29 cellular contexts compared by ENCODE assay signal in genomic region chr6:45653117-45653883, GRCh38.
DNase-seq lines count a peak whose midpoint lies in the region; ATAC-seq, FAIRE-seq and TF ChIP-seq lines count a peak whose summit lies in the region.
"Had no signal": no experiment of that assay in that cellular context is flagged by ENCODE, and none has a peak within 500 bp of the region (broad histone marks: within the 10 kb centered on the region; RNA-seq: fewer than 3 reads in every experiment).

No MANE protein-coding gene starts in this region.

- no peak overlapping the region for H2AK5ac ChIP-seq in H9 (ENCODE audit: insufficient read length, low read length)

- H3K14ac ChIP-seq in H9 (ENCODE audit: insufficient read depth, low read length): 0 out of 2 replicates have a peak overlapping the region, but pooled peaks have one; percentile 31

- BruUV-seq in PC-3 (replicated peaks; lab: Mats Ljungman, UMichigan): no TSS peak

- peaks cover 14% of the 10 kb centered on the region for H3K27me3 Mint-ChIP-seq in H9 (ENCODE audit: low read depth)
- H3K27me3 Mint-ChIP-seq in activated T-cell treated with anti-CD3 and anti-CD28 coated beads, Interleukin-2, amount 50 U/mL, for 72 hours (ENCODE audit: low read depth): peaks cover 16% of the 10 kb centered on the region

- peaks cover 0 to 2% (median 0%) of the 10 kb centered on the region in 3 experiments; a peak in 1 of 7 replicates for H3K36me3 Mint-ChIP-seq in H9 (ENCODE audit: insufficient read depth in 1 of 3, low read depth in 3 of 3)
- peaks cover 0 to 6% of the 10 kb centered on the region in 2 donors for H3K36me3 Mint-ChIP-seq in activated T-cell treated with anti-CD3 and anti-CD28 coated beads, Interleukin-2, amount 50 U/mL, for 72 hours (ENCODE audit: insufficient read depth in 2 of 2)
- H3K36me3 Mint-ChIP-seq: neural progenitor cell had no signal

- no peak overlapping the region for H3K56ac ChIP-seq in H9 (ENCODE audit: insufficient read length, low read depth, low read length)

- no peaks in the 10 kb centered on the region for H3K9me3 ChIP-seq in BLaER1
- no peaks in the 10 kb centered on the region for H3K9me3 ChIP-seq in H9 (ENCODE audit: control insufficient read depth, low read depth, low read length)
- no peaks in the 10 kb centered on the region for H3K9me3 ChIP-seq in PC-3 (ENCODE audit: low read length)
- H3K9me3 ChIP-seq in osteoblast (ENCODE audit: low read depth, low read length): no peaks in the 10 kb centered on the region
- H3K9me3 ChIP-seq: Caco-2, left lung, SJCRH30, thoracic aorta had no signal

- no peak for FAIRE-seq in H54 (lab: Jason Lieb, UNC)

- H4K91ac ChIP-seq in H9 (ENCODE audit: insufficient read length, low read depth, low read length): no peak overlapping the region

- H2BK15ac ChIP-seq in H9 (ENCODE audit: low read depth, low read length): no peak overlapping the region

- no peak for TF ChIP-seq CTCF in H9 (conservative IDR thresholded peaks at IDR 0.05)
- no peak for TF ChIP-seq CTCF in PC-3 (conservative IDR thresholded peaks at IDR 0.05; ENCODE audit: low read depth, low read length)
- no peak for TF ChIP-seq CTCF in osteoblast (IDR thresholded peaks at IDR 0.05; ENCODE audit: extremely low read depth, low read depth, low read length)

- no peak overlapping the region for H3K4ac ChIP-seq in H9 (ENCODE audit: low read depth, low read length)

- no peaks in the 10 kb centered on the region for H3K4me1 Mint-ChIP-seq in H9
- peaks cover 31% of the 10 kb centered on the region for H3K4me1 Mint-ChIP-seq in activated T-cell treated with anti-CD3 and anti-CD28 coated beads, Interleukin-2, amount 50 U/mL, for 72 hours (ENCODE audit: low read depth)

- DNase-seq in H9: no peak
- no peak for DNase-seq in PC-3
- DNase-seq in osteoblast (ENCODE audit: insufficient read length, low spot score, missing footprints): no peak
- no peak for DNase-seq in iPS-NIHi7 (ENCODE audit: extremely low spot score)
- no peak for DNase-seq in activated T-cell treated with anti-CD3 and anti-CD28 coated beads, Interleukin-2, amount 50 U/mL, for 72 hours
- DNase-seq in H54 (ENCODE audit: insufficient read length, low spot score): no peak
- DNase-seq in left colon: no peak
- DNase-seq: ACHN; activated CD4-positive, alpha-beta T cell treated with anti-CD3 and anti-CD28 coated beads for 48 hours; activated effector memory CD4-positive, alpha-beta T cell treated with Interleukin-2 at 50 U/mL for 16 hours; Caco-2; DMS79; GOT3; immature natural killer cell; left lung; NCI-H1048; NCI-H1694; NCI-H446 treated with DMSO at 0.1 percent for 48 hours; right cardiac atrium; RPMI8226; SJCRH30; stimulated activated CD8-positive, alpha-beta memory T cell treated with anti-CD3 and anti-CD28 coated beads, Interleukin-4, amount 100 ng/mL, for 48 hours; T-helper 9 cell had no signal

- peaks cover 11% of the 10 kb centered on the region for H3K4me1 ChIP-seq in BLaER1
- H3K4me1 ChIP-seq in H9 (ENCODE audit: insufficient read depth, low read length): no peaks in the 10 kb centered on the region
- H3K4me1 ChIP-seq in PC-3 (ENCODE audit: insufficient read depth, low read length): peaks cover 81% of the 10 kb centered on the region
- peaks cover 68% of the 10 kb centered on the region for H3K4me1 ChIP-seq in osteoblast (ENCODE audit: insufficient read depth, low read length)
- H3K4me1 ChIP-seq: Caco-2, left lung, neural progenitor cell had no signal

- no peaks in the 10 kb centered on the region for H3K79me1 ChIP-seq in H9 (ENCODE audit: insufficient read depth, low read depth, low read length, poor library complexity, severe bottlenecking)

- H2BK120ac ChIP-seq in H9 (ENCODE audit: low read depth, low read length, poor library complexity, severe bottlenecking): no peak overlapping the region

- H3K27ac Mint-ChIP-seq in H9: no peak overlapping the region
- H3K27ac Mint-ChIP-seq in activated T-cell treated with anti-CD3 and anti-CD28 coated beads, Interleukin-2, amount 50 U/mL, for 72 hours: no peak overlapping the region
- H3K27ac Mint-ChIP-seq: activated naive CD8-positive, alpha-beta T cell; immature natural killer cell; neural progenitor cell; stimulated activated naive CD8-positive, alpha-beta T cell treated with anti-CD3 and anti-CD28 coated beads, Interleukin-15, Interleukin-2, amounts not matched to agents 100 ng/mL and 50 ng/mL, for 24 hours had no signal

- H2BK5ac ChIP-seq in H9 (ENCODE audit: insufficient read length, low read length): no peak overlapping the region

- TF ChIP-seq POLR2A in H54 (IDR thresholded peaks at IDR 0.05; ENCODE audit: low read depth, low read length): no peak

- no peaks in the 10 kb centered on the region for H4K20me1 ChIP-seq in BLaER1
- H4K20me1 ChIP-seq in H9 (ENCODE audit: control insufficient read depth, insufficient read depth, insufficient read length): no peaks in the 10 kb centered on the region
- H4K20me1 ChIP-seq in PC-3 (ENCODE audit: low read length): no peaks in the 10 kb centered on the region
- no peaks in the 10 kb centered on the region for H4K20me1 ChIP-seq in osteoblast (ENCODE audit: insufficient read depth, low read length)

- H3K27me3 ChIP-seq in BLaER1 (no peaks in the 10 kb centered on the region), H9 (ENCODE audit: insufficient read depth, low read length) (no peaks in the 10 kb centered on the region; the same call in 1 of the 2 replicates), PC-3 (ENCODE audit: low read length) (no peaks in the 10 kb centered on the region), osteoblast (ENCODE audit: insufficient read depth, low read length) (no peaks in the 10 kb centered on the region)
- H3K27me3 ChIP-seq: left lung, neural progenitor cell, SJCRH30 had no signal

- H4K8ac ChIP-seq in H9 (replicated peaks; ENCODE audit: insufficient read length, low read depth, low read length): no peak overlapping the region

- no peaks in the 10 kb centered on the region for H3K36me3 ChIP-seq in BLaER1
- H3K36me3 ChIP-seq in PC-3 (ENCODE audit: low read depth, low read length): no peaks in the 10 kb centered on the region
- H3K36me3 ChIP-seq in osteoblast (ENCODE audit: insufficient read depth, low read length): no peaks in the 10 kb centered on the region
- H3K36me3 ChIP-seq: left lung, neural progenitor cell, thoracic aorta had no signal

- H3F3A ChIP-seq in PC-3 (ENCODE audit: low read length, unreplicated experiment): peaks cover 8% of the 10 kb centered on the region

- H2AFZ ChIP-seq in H9 (ENCODE audit: low read length) (no peak overlapping the region), PC-3 (ENCODE audit: low read length) (no peak overlapping the region), osteoblast (ENCODE audit: low read length) (no peak overlapping the region)
- H2AFZ ChIP-seq: neural progenitor cell had no signal

- H3K79me2 ChIP-seq in H9 (ENCODE audit: insufficient read depth, low read length) (no peaks in the 10 kb centered on the region), PC-3 (ENCODE audit: low read length) (no peaks in the 10 kb centered on the region), osteoblast (ENCODE audit: insufficient read depth, low read length) (no peaks in the 10 kb centered on the region)

- WGBS in H9 (ENCODE audit: extremely low coverage, insufficient read length, low lambda C conversion rate): no CpG with 5 or more reads among the region's 4 CpGs

- POLR2A ChIA-PET in PC-3 (lab: Charles Lee; ENCODE audit: unreplicated experiment): no interaction called here

- no peak overlapping the region for H2BK12ac ChIP-seq in H9 (ENCODE audit: insufficient read length, low read depth, low read length)

- H3K18ac ChIP-seq in H9 (ENCODE audit: insufficient read length, low read depth, low read length): no peak overlapping the region

- no peak overlapping the region for H3T11ph ChIP-seq in H9 (ENCODE audit: low read length)

- H3K23ac ChIP-seq in H9 (ENCODE audit: insufficient read length, low read depth, low read length): no peak overlapping the region

- no peak overlapping the region for H3K9ac ChIP-seq in BLaER1
- H3K9ac ChIP-seq in H9 (ENCODE audit: extremely low read depth, insufficient read length, low read length): no peak overlapping the region
- no peak overlapping the region for H3K9ac ChIP-seq in PC-3 (ENCODE audit: low read length)
- H3K9ac ChIP-seq: neural progenitor cell had no signal

- no peak overlapping the region for H3K4me3 ChIP-seq in BLaER1
- H3K4me3 ChIP-seq in PC-3 (ENCODE audit: low read length): no peak overlapping the region
- H3K4me3 ChIP-seq in osteoblast (ENCODE audit: insufficient read depth, low read length): no peak overlapping the region
- H3K4me3 ChIP-seq: left lung, neural progenitor cell, SJCRH30, thoracic aorta had no signal

- intact Hi-C loops in PC-3 (cut with micrococcal nuclease) (loop anchor here (1.0 kb wide), 1 partner anchor 39 kb away; no protein-coding TSS in a partner anchor), left colon (cut with DNase I, micrococcal nuclease) (no loop called here)

- H3K4me2 ChIP-seq in BLaER1: peak overlapping the region; percentile 53
- H3K4me2 ChIP-seq in H9 (ENCODE audit: insufficient read depth, insufficient read length, low read length): no peak overlapping the region
- no peak overlapping the region for H3K4me2 ChIP-seq in PC-3 (ENCODE audit: low read length)
- no peak overlapping the region for H3K4me2 ChIP-seq in osteoblast (ENCODE audit: insufficient read depth, low read length)
- H3K4me2 ChIP-seq: neural progenitor cell had no signal

- ATAC-seq in PC-3 (no peak), left colon (no peak)
- no peak for ATAC-seq in activated T-cell treated with anti-CD3 and anti-CD28 coated beads, Interleukin-2, amount 50 U/mL, for 72 hours (replicated peaks in 1 of 2)
- ATAC-seq: left lung, right cardiac atrium had no signal

- H3K23me2 ChIP-seq in H9 (ENCODE audit: insufficient read length, low read depth, low read length, poor library complexity, severe bottlenecking): no peaks in the 10 kb centered on the region

- CTCF ChIA-PET in PC-3 (lab: Charles Lee): no interaction called here

- no peaks in the 10 kb centered on the region for H3K9me2 ChIP-seq in PC-3 (replicated peaks; ENCODE audit: low read length)

- H3K4me3 Mint-ChIP-seq in H9: no peak overlapping the region; a peak in 1 of 5 replicates
- no peak overlapping the region for H3K4me3 Mint-ChIP-seq in activated T-cell treated with anti-CD3 and anti-CD28 coated beads, Interleukin-2, amount 50 U/mL, for 72 hours
- H3K4me3 Mint-ChIP-seq: activated naive CD8-positive, alpha-beta T cell; immature natural killer cell; neural progenitor cell; stimulated activated naive CD8-positive, alpha-beta T cell treated with anti-CD3 and anti-CD28 coated beads, Interleukin-15, Interleukin-2, amounts not matched to agents 100 ng/mL and 50 ng/mL, for 24 hours had no signal

- no peak overlapping the region for H4K5ac ChIP-seq in H9 (ENCODE audit: insufficient read length, low read depth, low read length)

- no peaks in the 10 kb centered on the region for H3K9me3 Mint-ChIP-seq in H9
- peaks cover 0 to 2% of the 10 kb centered on the region in 2 donors for H3K9me3 Mint-ChIP-seq in activated T-cell treated with anti-CD3 and anti-CD28 coated beads, Interleukin-2, amount 50 U/mL, for 72 hours
- H3K9me3 Mint-ChIP-seq: stimulated activated naive CD8-positive, alpha-beta T cell treated with anti-CD3 and anti-CD28 coated beads, Interleukin-15, Interleukin-2, amounts not matched to agents 100 ng/mL and 50 ng/mL, for 24 hours had no signal

- H2BK20ac ChIP-seq in H9 (ENCODE audit: low read depth, low read length, poor library complexity, severe bottlenecking): no peak overlapping the region

- H3K27ac ChIP-seq in BLaER1: no peak overlapping the region
- no peak overlapping the region for H3K27ac ChIP-seq in H9 (ENCODE audit: insufficient read length, low read depth, low read length)
- H3K27ac ChIP-seq in PC-3 (ENCODE audit: low read length): peak overlapping the region; percentile 89
- peak overlapping the region; percentile 97 for H3K27ac ChIP-seq in osteoblast (ENCODE audit: low read depth, low read length)
- H3K27ac ChIP-seq: HL-60, left lung, neural progenitor cell, SJCRH30, thoracic aorta had no signal

Comparison
In these comparisons a context has a peak if more than half of its experiments do, and no peak if none do; other contexts are left out.
1. H3K27ac ChIP-seq: peak in PC-3 (single experiment) and osteoblast (single experiment); none in BLaER1 (single experiment) and H9 (single experiment).